ENCODE assay signal across 19 cellular contexts in genomic region chr19:16461630-16462051, GRCh38. TPM values are rescaled to one million over a fixed set of nuclear protein-coding genes. Genes with fewer than 3 reads are reported as not detected.
DNase-seq lines count a peak whose midpoint lies in the region; ATAC-seq and TF ChIP-seq lines count a peak whose summit lies in the region.
"Had no signal": no experiment of that assay in that cellular context is flagged by ENCODE, and none has a peak within 500 bp of the region (broad histone marks: within the 10 kb centered on the region; RNA-seq: fewer than 3 reads in every experiment).

No MANE protein-coding gene starts in this region.

- intact Hi-C loops in breast epithelium (cut with DNase I; ENCODE audit: low total_unique reads) = no loop called here
- intact Hi-C loops in right cardiac atrium (cut with DNase I) = no loop called here
- intact Hi-C loops in spleen (cut with DNase I; ENCODE audit: low total_unique reads) = no loop called here

- H3K4me3 ChIP-seq in HEK293 (ENCODE audit: low read depth, low read length) = no peak overlapping the region
- H3K4me3 ChIP-seq in breast epithelium = no peak overlapping the region
- H3K4me3 ChIP-seq in right cardiac atrium (ENCODE audit: low read length) = no peak overlapping the region
- H3K4me3 ChIP-seq in spleen = peak overlapping the region in 1 of 8 donors; percentile 24
- H3K4me3 ChIP-seq: GM12878, tibial artery had no signal

- no peak for TF ChIP-seq CTCF in HEK293 (tag by site-specific recombination; IDR thresholded peaks at IDR 0.05)
- no peak for TF ChIP-seq CTCF in breast epithelium (IDR thresholded peaks at IDR 0.05)
- no peak for TF ChIP-seq CTCF in spleen (IDR thresholded peaks at IDR 0.05 in 8 of 11, conservative IDR thresholded peaks at IDR 0.05 in 3 of 11)
- no peak for TF ChIP-seq CTCF in GM10266 (IDR thresholded peaks at IDR 0.05; ENCODE audit: control insufficient read depth, insufficient read depth, low read depth, missing control alignments)

- WGBS in right cardiac atrium = 47% methylated on average over 9 of the region's 9 CpGs
- 57 to 73% (median 69%) methylated on average over 7 to 9 of the region's 9 CpGs for WGBS in spleen, 5 donors

- H3K4me1 ChIP-seq in HEK293 (ENCODE audit: control insufficient read depth, insufficient read depth, low read length) = peaks cover 7% of the 10 kb centered on the region
- H3K4me1 ChIP-seq in breast epithelium = peaks cover 7 to 8% of the 10 kb centered on the region in 2 donors
- H3K4me1 ChIP-seq in right cardiac atrium (ENCODE audit: control insufficient read depth, insufficient read depth, low read length) = peaks cover 52% of the 10 kb centered on the region
- peaks cover 24 to 97% (median 56%) of the 10 kb centered on the region in 6 donors for H3K4me1 ChIP-seq in spleen

- POLR2A ChIA-PET in HEK293 (lab: Yijun Ruan, JAX) = no interaction called here

- ATAC-seq in right cardiac atrium = peak; percentile 73 to 84
- ATAC-seq: activated T-helper 17 cell treated with anti-CD3 and anti-CD28 coated beads, Interleukin-2, amount 50 U/mL, for 72 hours; GM12878 had no signal

- DNase-seq in breast epithelium (ENCODE audit: low spot score in 2 of 2) (no peak), right cardiac atrium (peak; percentile 63 to 88 (median 87)), spleen (no peak), cortex of kidney (lab: John Stamatoyannopoulos, UW) (no peak), GM10266 (ENCODE audit: extremely low spot score) (no peak)
- no peak for DNase-seq in stimulated activated CD8-positive, alpha-beta memory T cell treated with anti-CD3 and anti-CD28 coated beads, Interleukin-4, amount 100 ng/mL, for 48 hours
- no peak for DNase-seq in stimulated activated CD4-positive, alpha-beta T cell treated with anti-CD3 and anti-CD28 coated beads, Interleukin-2, amount 100 ng/mL, for 48 hours
- DNase-seq: activated CD4-positive, alpha-beta T cell treated with anti-CD3 and anti-CD28 coated beads, Interleukin-2, amount 50 U/mL, for 4 hours; DND-41; Kasumi-1; NCI-H187; NCI-H82; stimulated activated CD4-positive, alpha-beta T cell treated with anti-CD3 and anti-CD28 coated beads, Interleukin-12 subunit alpha, Interleukin-12 subunit beta, amount 100 ng/mL, for 4 hours; tibial artery had no signal

- TF ChIP-seq POLR2A in breast epithelium (IDR thresholded peaks at IDR 0.05) (no peak), spleen (IDR thresholded peaks at IDR 0.05) (no peak)

- H3K36me3 ChIP-seq in HEK293 (ENCODE audit: control insufficient read depth in 2 of 2, insufficient read depth in 1 of 2, low read length in 2 of 2) = peaks cover 4 to 5% of the 10 kb centered on the region in 2 experiments; a peak in 2 of 3 replicates
- H3K36me3 ChIP-seq in breast epithelium = no peaks in the 10 kb centered on the region
- peaks cover 0 to 17% (median 0%) of the 10 kb centered on the region in 6 donors for H3K36me3 ChIP-seq in spleen
- H3K36me3 ChIP-seq: tibial artery had no signal

- H3K27ac ChIP-seq in HEK293 (ENCODE audit: extremely low read depth, low read depth, low read length) (no peak overlapping the region), breast epithelium (peak overlapping the region; percentile 21 to 43), right cardiac atrium (ENCODE audit: low read length) (peak overlapping the region; percentile 69), spleen (peak overlapping the region in 6 of 8 donors; percentile 20 to 75 (median 48))
- H3K27ac ChIP-seq: tibial artery had no signal

- CTCF ChIA-PET in HEK293 (lab: Yijun Ruan, JAX) = interaction anchor here (0.7 to 2.5 kb wide), 2 partner anchors 20 to 44 kb away, joined by 4 to 16 read pairs; no protein-coding TSS in a partner anchor

- H3K27me3 ChIP-seq in breast epithelium (no peaks in the 10 kb centered on the region), right cardiac atrium (ENCODE audit: control insufficient read depth, insufficient read depth) (no peaks in the 10 kb centered on the region), spleen (replicated peaks in 1 of 7) (no peaks in the 10 kb centered on the region)
- H3K27me3 ChIP-seq: tibial artery had no signal

- H3K9me3 ChIP-seq in HEK293 (ENCODE audit: control insufficient read depth, insufficient read depth, low read depth, low read length) = no peaks in the 10 kb centered on the region
- H3K9me3 ChIP-seq in breast epithelium = no peaks in the 10 kb centered on the region
- H3K9me3 ChIP-seq in right cardiac atrium (ENCODE audit: control insufficient read depth, low read length) = no peaks in the 10 kb centered on the region
- no peaks in the 10 kb centered on the region for H3K9me3 ChIP-seq in spleen
- H3K9me3 ChIP-seq: tibial artery had no signal

TF ChIP-seq in HEK293, 187 proteins besides CTCF, POLR2A, EP300 and RAD21:
- TF ChIP-seq SCRT2 (tag by site-specific recombination; IDR thresholded peaks at IDR 0.05) (peak; percentile 85), SCRT1 (tag by site-specific recombination; IDR thresholded peaks at IDR 0.05; ENCODE audit: borderline replicate concordance) (peak; percentile 62; the same call in 1 of the 2 replicates), ZNF514 (tag by site-specific recombination; IDR thresholded peaks at IDR 0.05) (no peak)

RNA-seq across cellular contexts. Expression of gene EPS15L1, which starts 10.1 kb away (rescaled TPM):
- total RNA-seq in breast epithelium (10 to 100 TPM; 17.3 to 40.2 (median 31.8) TPM), right cardiac atrium (10 to 100 TPM; 64.6 to 88.9 (median 83.0) TPM), spleen (10 to 100 TPM; 28.3 to 81.7 (median 50.3) TPM)
- polyA plus RNA-seq in right cardiac atrium (52.9 TPM), spleen (10 to 100 TPM; 17.0 to 29.3 (median 20.0) TPM)

RNA-seq across cellular contexts. Expression of gene CALR3, which starts 34.3 kb away (rescaled TPM):
- total RNA-seq in breast epithelium = not detected
- total RNA-seq in right cardiac atrium = not detected
- polyA plus RNA-seq in right cardiac atrium = not detected
- not detected for total RNA-seq in spleen
- under 1 TPM; 0.07 to 0.10 (median 0.08) TPM for polyA plus RNA-seq in spleen
- total RNA-seq: activated T-helper 17 cell treated with anti-CD3 and anti-CD28 coated beads, Interleukin-2, amount 50 U/mL, for 72 hours; dermis microvascular lymphatic vessel endothelial cell; osteoblast had no signal

RNA-seq across cellular contexts. Expression of gene C19orf44, which starts 34.6 kb away (rescaled TPM):
- 10 to 100 TPM in 1 of 3 donors, 1 to 10 TPM in 2; 5.9 to 11.1 (median 6.4) TPM for total RNA-seq in breast epithelium
- total RNA-seq in right cardiac atrium = 1 to 10 TPM; 3.4 to 4.2 (median 4.0) TPM
- 3.3 TPM for polyA plus RNA-seq in right cardiac atrium
- total RNA-seq in spleen = 1 to 10 TPM; 3.1 to 7.5 (median 4.8) TPM
- 1 to 10 TPM; 2.3 to 4.3 (median 3.8) TPM for polyA plus RNA-seq in spleen

Comparison
In these comparisons a context has a peak if more than half of its experiments do, and no peak if none do; other contexts are left out.
1. DNase-seq: peak in right cardiac atrium (3 of 3); none in breast epithelium (0 of 2), spleen (single experiment), stimulated activated CD8-positive, alpha-beta memory T cell treated with anti-CD3 and anti-CD28 coated beads, Interleukin-4, amount 100 ng/mL, for 48 hours (single experiment), stimulated activated CD4-positive, alpha-beta T cell treated with anti-CD3 and anti-CD28 coated beads, Interleukin-2, amount 100 ng/mL, for 48 hours (0 of 2), cortex of kidney (single experiment) and GM10266 (single experiment).